Comparison of ENCODE assay signal across 2 cellular contexts in genomic region chr17:40364121-40364861, GRCh38.
TF ChIP-seq lines count a peak whose summit lies in the region.

TSS of gene GJD3 (minus strand) at chr17:40364737. CDS start at chr17:40363815, 922 bp downstream.

TF ChIP-seq in SK-N-SH, 30 proteins besides CTCF, POLR2A, EP300 and RAD21 (continued from another document):
- no peak for TF ChIP-seq REST (IDR thresholded peaks at IDR 0.05; ENCODE audit: low read depth, low read length)

TF ChIP-seq in SK-N-SH treated with all-trans-retinoic acid at 6 μM for 48 hours, 23 proteins besides CTCF, POLR2A, EP300 and RAD21 (continued from another document):
- TF ChIP-seq CSRNP3 (CRISPR knock-in tag; IDR thresholded peaks at IDR 0.05): no peak
- TF ChIP-seq PPARA (CRISPR knock-in tag; IDR thresholded peaks at IDR 0.05; ENCODE audit: borderline replicate concordance): no peak
- TF ChIP-seq GLIS3 (CRISPR knock-in tag; IDR thresholded peaks at IDR 0.05): no peak
- TF ChIP-seq ZFP3 (CRISPR knock-in tag; IDR thresholded peaks at IDR 0.05): no peak
- TF ChIP-seq CREB5 (CRISPR knock-in tag; IDR thresholded peaks at IDR 0.05; ENCODE audit: low read depth): no peak
- no peak for TF ChIP-seq ISL1 (CRISPR knock-in tag; IDR thresholded peaks at IDR 0.05)
- no peak for TF ChIP-seq BACH2 (CRISPR knock-in tag; IDR thresholded peaks at IDR 0.05; ENCODE audit: borderline replicate concordance)
- TF ChIP-seq ZNF70 (CRISPR knock-in tag; IDR thresholded peaks at IDR 0.05): no peak
- TF ChIP-seq ZFP30 (CRISPR knock-in tag; IDR thresholded peaks at IDR 0.05): no peak
- no peak for TF ChIP-seq ZNF8 (CRISPR knock-in tag; IDR thresholded peaks at IDR 0.05)
